In genomic region chr3:11835028-11835639, GRCh38 we compare ENCODE assay signal across 8 cellular contexts. TPM values are rescaled to one million over a fixed set of nuclear protein-coding genes. Genes with fewer than 3 reads are reported as not detected.
DNase-seq lines count a peak whose midpoint lies in the region; ATAC-seq and TF ChIP-seq lines count a peak whose summit lies in the region.

No MANE protein-coding gene starts in this region.

- H3K79me2 ChIP-seq in DND-41 (ENCODE audit: insufficient read depth, low read length) (no peaks in the 10 kb centered on the region), Karpas-422 (ENCODE audit: low read length) (peaks cover 5% of the 10 kb centered on the region; the same call in 1 of the 2 replicates), mammary epithelial cell (ENCODE audit: insufficient read depth, low read length) (peaks cover 4% of the 10 kb centered on the region)

- no peaks in the 10 kb centered on the region for H4K20me1 ChIP-seq in DND-41 (ENCODE audit: insufficient read depth, low read length)
- no peaks in the 10 kb centered on the region for H4K20me1 ChIP-seq in Karpas-422 (ENCODE audit: insufficient read depth, low read depth, low read length)
- no peaks in the 10 kb centered on the region for H4K20me1 ChIP-seq in mammary epithelial cell (ENCODE audit: insufficient read depth, low read length)

- intact Hi-C loops in mammary epithelial cell (cut with micrococcal nuclease) = loop anchor here (1.0 to 2.0 kb wide), 3 partner anchors 30 to 456 kb away; no protein-coding TSS in a partner anchor

- DNase-seq in DND-41 (no peak), Karpas-422 (peak; percentile 66), mammary epithelial cell (no peak), midbrain (lab: John Stamatoyannopoulos, UW) (peak; percentile 54), DMS153 treated with DMSO at 0.1 percent for 48 hours (lab: John Stamatoyannopoulos, UW; ENCODE audit: unreplicated experiment) (no peak), GM19238 (ENCODE audit: insufficient read length, low spot score) (no peak), occipital lobe (lab: John Stamatoyannopoulos, UW) (no peak)
- DNase-seq in activated naive CD4-positive, alpha-beta T cell treated with Interleukin-2 at 50 U/mL for 16 hours = no peak

- H3K36me3 ChIP-seq in DND-41 (ENCODE audit: insufficient read depth, low read length) (peaks cover 73% of the 10 kb centered on the region), Karpas-422 (ENCODE audit: insufficient read depth, low read length) (peaks cover 47% of the 10 kb centered on the region), mammary epithelial cell (ENCODE audit: insufficient read depth, low read length) (peaks cover 17% of the 10 kb centered on the region)

- no peaks in the 10 kb centered on the region for H3K9me2 ChIP-seq in Karpas-422 (replicated peaks; ENCODE audit: insufficient read depth, low read length)

- H3K4me2 ChIP-seq in DND-41 (ENCODE audit: insufficient read depth, low read length) (no peak overlapping the region), Karpas-422 (ENCODE audit: low read depth, low read length, poor library complexity, severe bottlenecking) (no peak overlapping the region), mammary epithelial cell (ENCODE audit: insufficient read depth, low read depth, low read length) (no peak overlapping the region)

- H3K4me3 ChIP-seq in DND-41 (ENCODE audit: low read depth in 1 of 2, low read length in 2 of 2) (no peak overlapping the region), Karpas-422 (ENCODE audit: low read length) (no peak overlapping the region), mammary epithelial cell (replicated peaks in 1 of 3; ENCODE audit: insufficient read depth in 1 of 3, low read depth in 2 of 3, low read length in 3 of 3) (no peak overlapping the region)

- H2AFZ ChIP-seq in DND-41 (ENCODE audit: low read depth, low read length) (no peak overlapping the region), Karpas-422 (ENCODE audit: low read length) (no peak overlapping the region), mammary epithelial cell (ENCODE audit: low read depth, low read length) (no peak overlapping the region)

- TF ChIP-seq CTCF in DND-41 (IDR thresholded peaks at IDR 0.05; ENCODE audit: borderline replicate concordance, extremely low read depth, low read length, poor library complexity, severe bottlenecking) = peak; percentile 60
- TF ChIP-seq CTCF in mammary epithelial cell (conservative IDR thresholded peaks at IDR 0.05 in 1 of 2, IDR thresholded peaks at IDR 0.05 in 1 of 2; ENCODE audit: extremely low read depth in 1 of 2, insufficient read depth in 1 of 2, low read depth in 1 of 2, low read length in 2 of 2) = peak; percentile 41 to 44

- H3K9ac ChIP-seq in DND-41 (ENCODE audit: low read depth, low read length) (no peak overlapping the region), Karpas-422 (ENCODE audit: low read length) (no peak overlapping the region), mammary epithelial cell (ENCODE audit: insufficient read depth, low read length) (no peak overlapping the region)

- peaks cover 4% of the 10 kb centered on the region for H3K9me3 ChIP-seq in DND-41 (ENCODE audit: insufficient read depth, low read length, severe bottlenecking)
- H3K9me3 ChIP-seq in Karpas-422 (ENCODE audit: low read length) = no peaks in the 10 kb centered on the region
- H3K9me3 ChIP-seq in mammary epithelial cell (replicated peaks; ENCODE audit: insufficient read depth, low read length) = no peaks in the 10 kb centered on the region

- H3K27me3 ChIP-seq in DND-41 (ENCODE audit: insufficient read depth, low read length, poor library complexity) (no peaks in the 10 kb centered on the region), Karpas-422 (ENCODE audit: low read length) (no peaks in the 10 kb centered on the region), mammary epithelial cell (ENCODE audit: insufficient read depth, low read length) (no peaks in the 10 kb centered on the region)

- H3K27ac ChIP-seq in DND-41 (ENCODE audit: low read length) = no peak overlapping the region
- H3K27ac ChIP-seq in Karpas-422 (ENCODE audit: low read length) = no peak overlapping the region
- no peak overlapping the region for H3K27ac ChIP-seq in mammary epithelial cell (ENCODE audit: insufficient read depth, low read depth, low read length)

- in situ Hi-C loops in mammary epithelial cell (cut with MboI; ENCODE audit: low sequenced_read_pairs in 2 of 2) = no loop called here

- no peaks in the 10 kb centered on the region for H3K4me1 ChIP-seq in DND-41 (ENCODE audit: insufficient read depth, low read length)
- H3K4me1 ChIP-seq in Karpas-422 (ENCODE audit: low read length) = no peaks in the 10 kb centered on the region
- H3K4me1 ChIP-seq in mammary epithelial cell (ENCODE audit: insufficient read depth, low read length) = no peaks in the 10 kb centered on the region

- CTCF ChIA-PET in mammary epithelial cell (lab: Charles Lee; ENCODE audit: low non-redundant PET) = no interaction called here

- dilution Hi-C loops in mammary epithelial cell (cut with HindIII; ENCODE audit: low sequenced_read_pairs) = no loop called here

- ATAC-seq in DND-41 (ENCODE audit: insufficient read depth, low read depth) = 0 out of 3 replicates have a peak, but pooled peaks have one; percentile 31

- BruUV-seq in mammary epithelial cell (replicated peaks; lab: Mats Ljungman, UMichigan) = no TSS peak

RNA-seq across cellular contexts. Expression of gene TAMM41, which starts 11.6 kb away (rescaled TPM):
- 13.7 and 16.0 TPM in 2 replicates for total RNA-seq in Karpas-422 (2014; rRNA removed; shearing (Covaris generic); ENCODE audit: low replicate concordance)
- total RNA-seq in mammary epithelial cell (10 to 100 TPM; 10.3 to 26.4 TPM), occipital lobe (10.6 TPM)
- polyA plus RNA-seq in mammary epithelial cell = 14.6 TPM
- 19.2 TPM for polyA minus RNA-seq in mammary epithelial cell

Comparison
In these comparisons a context has a peak if more than half of its experiments do, and no peak if none do; other contexts are left out.
1. DNase-seq: peak in Karpas-422 (single experiment) and midbrain (single experiment); none in DND-41 (single experiment), mammary epithelial cell (single experiment), DMS153 treated with DMSO at 0.1 percent for 48 hours (single experiment), GM19238 (single experiment), occipital lobe (single experiment) and activated naive CD4-positive, alpha-beta T cell treated with Interleukin-2 at 50 U/mL for 16 hours (single experiment).